In the genomic region with DNA sequence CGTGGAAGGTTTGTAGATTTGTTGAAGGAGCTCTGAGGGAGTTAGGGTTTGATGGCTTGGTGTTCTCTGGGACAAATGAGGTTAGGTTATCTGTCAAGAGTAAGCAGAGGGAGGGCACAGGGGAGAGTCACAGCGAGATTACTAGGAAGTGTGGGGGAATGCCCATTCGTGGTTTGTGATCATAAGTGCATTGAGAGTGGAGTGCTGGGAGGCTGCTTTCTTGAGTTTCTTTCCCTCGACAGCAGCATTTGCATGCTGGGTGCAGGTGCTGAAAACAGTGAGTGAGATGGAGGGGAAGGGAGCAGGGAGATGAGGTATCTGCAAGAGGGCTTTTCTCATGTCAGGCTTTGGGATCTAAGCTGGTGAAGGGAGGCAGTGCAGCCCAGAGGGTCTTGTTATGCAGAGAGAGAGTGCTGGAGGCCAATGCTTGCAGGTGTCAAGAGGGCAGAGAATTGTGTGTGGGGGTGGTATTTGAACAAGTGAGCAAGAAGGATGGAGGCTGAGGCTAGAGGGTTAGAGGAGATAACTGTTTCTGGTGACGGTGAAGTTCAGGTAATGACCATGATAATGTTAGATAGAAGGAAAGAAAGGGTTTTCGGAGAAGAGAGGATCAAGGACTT, we compare ENCODE assay signal across 9 cellular contexts. TPM values are rescaled to one million over a fixed set of nuclear protein-coding genes. Genes with fewer than 3 reads are reported as not detected.
DNase-seq lines count a peak whose midpoint lies in the region; ATAC-seq and TF ChIP-seq lines count a peak whose summit lies in the region.
"Had no signal": no experiment of that assay in that cellular context is flagged by ENCODE, and none has a peak within 500 bp of the region (broad histone marks: within the 10 kb centered on the region; RNA-seq: fewer than 3 reads in every experiment).

No MANE protein-coding gene starts in this region.

- H3K4me1 Mint-ChIP-seq in activated naive CD4-positive, alpha-beta T cell treated with anti-CD3 and anti-CD28 coated beads, Interleukin-2, amount 10 ng/mL, durations not matched to agents 7 days and 5 days = peaks cover 35% of the 10 kb centered on the region
- H3K4me1 Mint-ChIP-seq in endothelial cell (ENCODE audit: unreplicated experiment) (peaks cover 44% of the 10 kb centered on the region), immature natural killer cell (peaks cover 22 to 37% of the 10 kb centered on the region in 2 donors)

- ATAC-seq in GM19468 (IDR thresholded peaks at IDR 0.05; ENCODE audit: extremely low read depth, unreplicated experiment) = peak; percentile 49
- peak; percentile 77 for ATAC-seq in HG03280 (IDR thresholded peaks at IDR 0.05; ENCODE audit: unreplicated experiment)

- peak; percentile 78 for DNase-seq in GM13977 (ENCODE audit: low spot score)
- peak; percentile 45 for DNase-seq in activated naive CD4-positive, alpha-beta T cell treated with anti-CD3 and anti-CD28 coated beads, Interleukin-2, amount 10 ng/mL, durations not matched to agents 7 days and 5 days
- no peak for DNase-seq in kidney glomerular epithelial cell (lab: John Stamatoyannopoulos, UW)
- DNase-seq in endothelial cell (ENCODE audit: low spot score) = no peak
- DNase-seq in HCEC 1CT = no peak
- no peak for DNase-seq in immature natural killer cell

- in situ Hi-C loops in GM13977 (cut with MboI; ENCODE audit: low pct_unique_long_range_greater_than_20kb, low sequenced_read_pairs, unreplicated experiment) = no loop called here

- H3K27ac Mint-ChIP-seq in activated naive CD4-positive, alpha-beta T cell treated with anti-CD3 and anti-CD28 coated beads, Interleukin-2, amount 10 ng/mL, durations not matched to agents 7 days and 5 days = no peak overlapping the region
- H3K27ac Mint-ChIP-seq in endothelial cell (ENCODE audit: unreplicated experiment) (no peak overlapping the region), immature natural killer cell (no peak overlapping the region)
- H3K27ac Mint-ChIP-seq: brain had no signal

- no peaks in the 10 kb centered on the region for H3K27me3 Mint-ChIP-seq in activated naive CD4-positive, alpha-beta T cell treated with anti-CD3 and anti-CD28 coated beads, Interleukin-2, amount 10 ng/mL, durations not matched to agents 7 days and 5 days
- H3K27me3 Mint-ChIP-seq in endothelial cell (ENCODE audit: unreplicated experiment) = peaks cover 2% of the 10 kb centered on the region
- no peaks in the 10 kb centered on the region for H3K27me3 Mint-ChIP-seq in immature natural killer cell (ENCODE audit: low read depth in 3 of 3)
- H3K27me3 Mint-ChIP-seq: brain had no signal

- peaks cover 36% of the 10 kb centered on the region for H3K36me3 Mint-ChIP-seq in activated naive CD4-positive, alpha-beta T cell treated with anti-CD3 and anti-CD28 coated beads, Interleukin-2, amount 10 ng/mL, durations not matched to agents 7 days and 5 days
- H3K36me3 Mint-ChIP-seq in endothelial cell (ENCODE audit: low read depth, unreplicated experiment) (peaks cover 33% of the 10 kb centered on the region), immature natural killer cell (peaks cover 4% of the 10 kb centered on the region in 3 donors)

- H3K9me3 Mint-ChIP-seq in activated naive CD4-positive, alpha-beta T cell treated with anti-CD3 and anti-CD28 coated beads, Interleukin-2, amount 10 ng/mL, durations not matched to agents 7 days and 5 days = peaks cover 13% of the 10 kb centered on the region
- no peaks in the 10 kb centered on the region for H3K9me3 Mint-ChIP-seq in endothelial cell (ENCODE audit: unreplicated experiment)
- peaks cover 0 to 3% (median 0%) of the 10 kb centered on the region in 6 donors for H3K9me3 Mint-ChIP-seq in immature natural killer cell

- no peak overlapping the region for H3K4me3 Mint-ChIP-seq in activated naive CD4-positive, alpha-beta T cell treated with anti-CD3 and anti-CD28 coated beads, Interleukin-2, amount 10 ng/mL, durations not matched to agents 7 days and 5 days
- H3K4me3 Mint-ChIP-seq in endothelial cell (ENCODE audit: unreplicated experiment) (no peak overlapping the region), immature natural killer cell (no peak overlapping the region)
- H3K4me3 Mint-ChIP-seq: brain had no signal

- CTCF ChIA-PET in activated naive CD4-positive, alpha-beta T cell treated with anti-CD3 and anti-CD28 coated beads, Interleukin-2, amount 10 ng/mL, durations not matched to agents 7 days and 5 days (lab: Charles Lee) = interaction anchor here (0.9 to 1.3 kb wide), 2 partner anchors 52 kb away, joined by 3 read pairs; no protein-coding TSS in a partner anchor

- TF ChIP-seq CTCF in GM13977 (IDR thresholded peaks at IDR 0.05; ENCODE audit: extremely low read depth, insufficient read depth, missing control alignments) (no peak), endothelial cell (IDR thresholded peaks at IDR 0.05; ENCODE audit: unreplicated experiment) (no peak)

RNA-seq across cellular contexts. Expression of gene RALB, which starts 8.8 kb away (rescaled TPM):
- 367 TPM for total RNA-seq in endothelial cell (ENCODE audit: unreplicated experiment)
- 10 to 100 TPM; 47.7 to 55.1 (median 54.2) TPM for polyA plus RNA-seq in immature natural killer cell

RNA-seq across cellular contexts. Expression of gene TMEM185B, which starts 38.3 kb away (rescaled TPM):
- 38.4 TPM for total RNA-seq in endothelial cell (ENCODE audit: unreplicated experiment)
- 10 to 100 TPM; 12.6 to 30.4 (median 20.5) TPM for polyA plus RNA-seq in immature natural killer cell

Comparison
In these comparisons a context has a peak if more than half of its experiments do, and no peak if none do; other contexts are left out.
1. DNase-seq: peak in GM13977 (single experiment) and activated naive CD4-positive, alpha-beta T cell treated with anti-CD3 and anti-CD28 coated beads, Interleukin-2, amount 10 ng/mL, durations not matched to agents 7 days and 5 days (single experiment); none in kidney glomerular epithelial cell (single experiment), endothelial cell (single experiment), HCEC 1CT (single experiment) and immature natural killer cell (0 of 3).